23 cellular contexts compared by ENCODE assay signal in genomic region chr1:88640060-88640459, GRCh38.
"Had no signal": no experiment of that assay in that cellular context is flagged by ENCODE, and none has a peak within 500 bp of the region (broad histone marks: within the 10 kb centered on the region; RNA-seq: fewer than 3 reads in every experiment).

No MANE protein-coding gene starts in this region.

- H3K9me3 ChIP-seq: SK-N-SH had no signal

- ATAC-seq: Panc1, PC-3, T-cell had no signal

- H3K9ac ChIP-seq: KMS-11, SK-N-SH had no signal

- H3K4me2 ChIP-seq: KMS-11, SK-N-SH had no signal

- DNase-seq: IMR-90; Kasumi-1; MM.1S; NCI-H1092 treated with DMSO at 0.1 percent for 48 hours; NCI-H1436; NCI-H187; NCI-H2029; NCI-H2081 treated with DMSO at 0.1 percent for 48 hours; NCI-H2171 treated with DMSO at 0.1 percent for 48 hours; NCI-H345; NCI-H446 treated with DMSO at 0.1 percent for 48 hours; NCI-H510A treated with DMSO at 0.1 percent for 48 hours; NCI-H526; NCI-H82; NK-92 treated with Interleukin-12 subunit alpha and Interleukin-12 subunit beta, amount 100 ng/mL, for 24 hours; PC-3; SHP77; SK-N-SH; SW 1271; T-cell had no signal

- H3K27ac ChIP-seq: KMS-11, RWPE1 had no signal
